ENCODE assay signal across 8 cellular contexts in the genomic region with DNA sequence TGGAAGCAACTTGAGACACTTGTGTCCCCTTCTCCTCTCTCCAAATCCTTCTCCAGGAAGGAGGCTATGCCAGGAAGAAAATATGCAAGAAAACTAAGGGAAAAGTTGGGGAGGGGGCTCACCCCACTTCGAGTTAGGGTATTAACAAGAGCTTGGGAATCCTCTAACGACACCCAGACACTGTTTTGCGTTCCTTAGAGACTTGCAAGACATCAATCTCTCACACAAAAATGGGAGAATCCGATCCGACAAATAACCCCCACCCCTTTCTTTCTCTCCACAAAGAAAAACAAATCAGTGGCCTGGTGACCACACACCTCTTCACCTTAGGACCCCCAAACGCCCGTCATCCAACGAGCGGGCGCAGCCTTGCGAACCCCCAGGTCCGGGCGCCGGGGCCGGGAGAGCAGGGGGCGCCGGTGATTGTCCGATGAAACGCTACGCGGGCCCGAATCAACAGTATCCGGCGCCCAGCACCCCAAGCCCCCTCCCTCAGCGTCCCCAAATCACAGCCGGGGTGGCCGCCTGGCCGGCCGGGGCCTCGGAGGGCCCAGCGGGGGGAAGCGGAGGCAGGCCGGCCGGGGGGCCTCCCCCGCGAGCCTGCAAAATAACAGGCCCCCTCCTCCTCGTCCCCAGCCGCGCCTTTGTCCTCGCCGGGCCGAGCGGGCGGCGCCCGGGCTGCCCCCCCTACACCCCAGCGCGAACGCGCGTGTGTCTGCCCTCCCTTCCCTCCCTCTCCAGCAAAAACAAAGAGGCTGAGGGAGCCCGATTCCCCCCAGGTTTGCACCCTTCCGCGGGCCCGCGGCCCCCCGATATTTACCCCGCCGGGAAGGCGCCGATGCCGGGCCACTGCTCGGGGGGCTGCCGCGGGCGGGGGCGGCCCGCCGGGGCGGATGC. TPM values are rescaled to one million over a fixed set of nuclear protein-coding genes. Genes with fewer than 3 reads are reported as not detected.
DNase-seq lines count a peak whose midpoint lies in the region; ATAC-seq and TF ChIP-seq lines count a peak whose summit lies in the region.

No MANE protein-coding gene starts in this region.

- POLR2A ChIA-PET in GM10248 (lab: Yijun Ruan, JAX): interaction anchor here (1.3 kb wide), 1 partner anchor 10 kb away, joined by 4 read pairs; no protein-coding TSS in a partner anchor

- peaks cover 0 to 59% of the 10 kb centered on the region in 2 donors for H3K4me1 ChIP-seq in right atrium auricular region

- DNase-seq in GM10248 (ENCODE audit: extremely low spot score) (peak; percentile 64), astrocyte of the hippocampus (ENCODE audit: low read depth, low spot score) (peak; percentile 84), right atrium auricular region (ENCODE audit: low spot score) (no peak), pons (ENCODE audit: low spot score) (peak; percentile 76)
- DNase-seq in T-helper 2 cell treated with Interferon-gamma antibody and Interleukin-4, amounts not matched to agents 5 μg/mL and 100 μg/mL, for 36 hours (ENCODE audit: low spot score): peak; percentile 33

- peak overlapping the region; percentile 81 to 82 for H3K4me3 ChIP-seq in right atrium auricular region

- peak overlapping the region; percentile 93 for H3K27ac Mint-ChIP-seq in T-helper 2 cell treated with Interferon-gamma antibody and Interleukin-4, amounts not matched to agents 5 μg/mL and 100 μg/mL, for 36 hours

- H3K4me1 Mint-ChIP-seq in T-helper 2 cell treated with Interferon-gamma antibody and Interleukin-4, amounts not matched to agents 5 μg/mL and 100 μg/mL, for 36 hours (ENCODE audit: low read depth): peaks cover 37% of the 10 kb centered on the region

- H3K36me3 Mint-ChIP-seq in T-helper 2 cell treated with Interferon-gamma antibody and Interleukin-4, amounts not matched to agents 5 μg/mL and 100 μg/mL, for 36 hours (ENCODE audit: low read depth): peaks cover 4% of the 10 kb centered on the region

- no peaks in the 10 kb centered on the region for H3K9me3 Mint-ChIP-seq in T-helper 2 cell treated with Interferon-gamma antibody and Interleukin-4, amounts not matched to agents 5 μg/mL and 100 μg/mL, for 36 hours

- peak overlapping the region; percentile 98 to 99 for H3K27ac ChIP-seq in right atrium auricular region

- H3K27me3 ChIP-seq in right atrium auricular region: no peaks in the 10 kb centered on the region

- no peaks in the 10 kb centered on the region for H3K27me3 Mint-ChIP-seq in T-helper 2 cell treated with Interferon-gamma antibody and Interleukin-4, amounts not matched to agents 5 μg/mL and 100 μg/mL, for 36 hours (ENCODE audit: low read depth)

- peak; percentile 33 for ATAC-seq in HG03432 (IDR thresholded peaks at IDR 0.05; ENCODE audit: unreplicated experiment)
- ATAC-seq in GM21717 (IDR thresholded peaks at IDR 0.05; ENCODE audit: unreplicated experiment): no peak
- ATAC-seq in HG03439 (IDR thresholded peaks at IDR 0.05; ENCODE audit: unreplicated experiment): no peak

- H3K4me3 Mint-ChIP-seq in T-helper 2 cell treated with Interferon-gamma antibody and Interleukin-4, amounts not matched to agents 5 μg/mL and 100 μg/mL, for 36 hours: peak overlapping the region; percentile 90

- TF ChIP-seq CTCF in GM10248 (IDR thresholded peaks at IDR 0.05; ENCODE audit: control extremely low read depth, extremely low read depth, low read depth, missing control alignments) (no peak), right atrium auricular region (IDR thresholded peaks at IDR 0.05) (peak in 1 of 2 donors; percentile 16)

- peaks cover 12% of the 10 kb centered on the region for H3K36me3 ChIP-seq in right atrium auricular region

- CTCF ChIA-PET in GM10248 (lab: Yijun Ruan, JAX): no interaction called here

- H3K9me3 ChIP-seq in right atrium auricular region: no peaks in the 10 kb centered on the region

RNA-seq across cellular contexts. Expression of gene CSNK1E, which starts 0.6 kb away (rescaled TPM):
- total RNA-seq in right atrium auricular region: 10 to 100 TPM; 41.8 to 78.8 TPM

RNA-seq across cellular contexts. Expression of gene TMEM184B, which starts 43.8 kb away (rescaled TPM):
- total RNA-seq in right atrium auricular region: 10 to 100 TPM; 51.2 to 76.1 TPM
